ENCODE assay signal across 8 cellular contexts in genomic region chr6:143510991-143511891, GRCh38. TPM values are rescaled to one million over a fixed set of nuclear protein-coding genes. Genes with fewer than 3 reads are reported as not detected.
DNase-seq lines count a peak whose midpoint lies in the region; ATAC-seq and TF ChIP-seq lines count a peak whose summit lies in the region.

Gene FUCA2 (minus strand): TSS chr6:143511720. CDS start chr6:143511634, 86 bp downstream.

- H3K36me3 Mint-ChIP-seq in activated T-cell treated with anti-CD3 and anti-CD28 coated beads, Interleukin-2, amount 50 U/mL, for 24 hours (ENCODE audit: low read depth) = peaks cover 20% of the 10 kb centered on the region

- peak within 1 kb of the TSS; percentile 86 for H3K4me3 ChIP-seq in AG04450 (ENCODE audit: low read depth, low read length)
- peak within 1 kb of the TSS; percentile 49 for H3K4me3 ChIP-seq in OCI-LY1 (ENCODE audit: low read depth, low read length, poor library complexity, severe bottlenecking)

- H3F3A ChIP-seq in OCI-LY1 (ENCODE audit: insufficient read depth, low read length) = no peaks in the 10 kb centered on the region

- H3K4me1 Mint-ChIP-seq in activated T-cell treated with anti-CD3 and anti-CD28 coated beads, Interleukin-2, amount 50 U/mL, for 24 hours (ENCODE audit: low read depth) = peaks cover 30% of the 10 kb centered on the region

- H3K36me3 ChIP-seq in OCI-LY1 (ENCODE audit: insufficient read depth, low read length) = no peaks in the 10 kb centered on the region

- H3K27me3 Mint-ChIP-seq in activated T-cell treated with anti-CD3 and anti-CD28 coated beads, Interleukin-2, amount 50 U/mL, for 24 hours = no peaks in the 10 kb centered on the region

- no peaks in the 10 kb centered on the region for H4K20me1 ChIP-seq in OCI-LY1 (ENCODE audit: insufficient read depth, low read length)

- peak; percentile 91 for TF ChIP-seq POLR2A in erythroblast (IDR thresholded peaks at IDR 0.05; ENCODE audit: low read length)

- no peaks in the 10 kb centered on the region for H3K79me2 ChIP-seq in OCI-LY1 (ENCODE audit: insufficient read depth, low read length)

- H3K27ac Mint-ChIP-seq in activated T-cell treated with anti-CD3 and anti-CD28 coated beads, Interleukin-2, amount 50 U/mL, for 24 hours = peak within 1 kb of the TSS; percentile 95

- no peaks in the 10 kb centered on the region for H3K9me3 Mint-ChIP-seq in activated T-cell treated with anti-CD3 and anti-CD28 coated beads, Interleukin-2, amount 50 U/mL, for 24 hours

- POLR2A ChIA-PET in AG04450 (lab: Yijun Ruan, JAX) = interaction anchor here (0.8 to 1.0 kb wide), 2 partner anchors 25 to 65 kb away, joined by 3 read pairs; no protein-coding TSS in a partner anchor

- H2AFZ ChIP-seq in OCI-LY1 (ENCODE audit: low read length) = peak within 1 kb of the TSS; percentile 98

- H3K27ac ChIP-seq in AG04450 (ENCODE audit: low read depth, low read length) (peak within 1 kb of the TSS; percentile 77), OCI-LY1 (ENCODE audit: low read depth, low read length, poor library complexity, severe bottlenecking) (no peak within 1 kb of the TSS)

- H3K4me2 ChIP-seq in OCI-LY1 (ENCODE audit: low read length) = peak within 1 kb of the TSS; percentile 67

- TF ChIP-seq CTCF in AG04450 (IDR thresholded peaks at IDR 0.05; ENCODE audit: low read depth, low read length) (no peak), OCI-LY1 (IDR thresholded peaks at IDR 0.05; ENCODE audit: low read length) (no peak)

- CTCF ChIA-PET in AG04450 (lab: Charles Lee) = interaction anchor here (1.4 kb wide), 1 partner anchor 18 kb away, joined by 3 read pairs; no protein-coding TSS in a partner anchor

- H3K27me3 ChIP-seq in AG04450 (ENCODE audit: control insufficient read depth, insufficient read depth, low read length) (no peaks in the 10 kb centered on the region), OCI-LY1 (ENCODE audit: insufficient read depth, low read length) (no peaks in the 10 kb centered on the region)

- no peaks in the 10 kb centered on the region for H3K9me2 ChIP-seq in OCI-LY1 (ENCODE audit: low read depth, low read length)

- H3K9me3 ChIP-seq in AG04450 (ENCODE audit: control insufficient read depth, insufficient read depth, low read length) = no peaks in the 10 kb centered on the region; the same call in 1 of the 2 replicates
- H3K9me3 ChIP-seq in OCI-LY1 (ENCODE audit: low read length) = no peaks in the 10 kb centered on the region

- DNase-seq in AG04450 (ENCODE audit: low read depth, low spot score) (peak; percentile 64), erythroblast (lab: John Stamatoyannopoulos, UW) (peak; percentile 87 to 88), mucosa of gallbladder (ENCODE audit: low spot score) (peak; percentile 93)
- DNase-seq in activated T-cell treated with anti-CD3 and anti-CD28 coated beads, Interleukin-2, amount 50 U/mL, for 24 hours = peak; percentile 81
- peak; percentile 21 to 33 for DNase-seq in stimulated activated CD8-positive, alpha-beta memory T cell treated with anti-CD3 and anti-CD28 coated beads, Interleukin-4, amount 100 ng/mL, for 1 hour (ENCODE audit: low read depth in 2 of 2, low spot score in 1 of 2)

- H3K9ac ChIP-seq in OCI-LY1 (ENCODE audit: low read length) = peak within 1 kb of the TSS; percentile 39; the same call in 1 of the 2 replicates

- peak; percentile 59 for ATAC-seq in GM18868 (IDR thresholded peaks at IDR 0.05; ENCODE audit: unreplicated experiment)
- peak; percentile 72 for ATAC-seq in HG03108 (IDR thresholded peaks at IDR 0.05; ENCODE audit: unreplicated experiment)

- peaks cover 14% of the 10 kb centered on the region for H3K4me1 ChIP-seq in OCI-LY1 (ENCODE audit: insufficient read depth, low read length, severe bottlenecking)

- H3K4me3 Mint-ChIP-seq in activated T-cell treated with anti-CD3 and anti-CD28 coated beads, Interleukin-2, amount 50 U/mL, for 24 hours = peak within 1 kb of the TSS; percentile 82

RNA-seq across cellular contexts. Expression of gene FUCA2, which starts in this region (rescaled TPM):
- polyA plus RNA-seq in AG04450 (2011; rRNA removed) = 57.5 and 66.8 TPM in 2 replicates
- 18.6 and 24.2 TPM in 2 replicates for polyA minus RNA-seq in AG04450 (2011; rRNA and poly(A)+ RNA removed)
- 62.7 TPM for total RNA-seq in mucosa of gallbladder

Comparison
In these comparisons a context has a peak if more than half of its experiments do, and no peak if none do; other contexts are left out.
1. DNase-seq: peak in every context shown above with its lines; median percentile 93 in mucosa of gallbladder; 88 in erythroblast; 81 in activated T-cell treated with anti-CD3 and anti-CD28 coated beads, Interleukin-2, amount 50 U/mL, for 24 hours; 64 in AG04450; 27 in stimulated activated CD8-positive, alpha-beta memory T cell treated with anti-CD3 and anti-CD28 coated beads, Interleukin-4, amount 100 ng/mL, for 1 hour.